ENCODE assay signal across 8 cellular contexts in the genomic region with DNA sequence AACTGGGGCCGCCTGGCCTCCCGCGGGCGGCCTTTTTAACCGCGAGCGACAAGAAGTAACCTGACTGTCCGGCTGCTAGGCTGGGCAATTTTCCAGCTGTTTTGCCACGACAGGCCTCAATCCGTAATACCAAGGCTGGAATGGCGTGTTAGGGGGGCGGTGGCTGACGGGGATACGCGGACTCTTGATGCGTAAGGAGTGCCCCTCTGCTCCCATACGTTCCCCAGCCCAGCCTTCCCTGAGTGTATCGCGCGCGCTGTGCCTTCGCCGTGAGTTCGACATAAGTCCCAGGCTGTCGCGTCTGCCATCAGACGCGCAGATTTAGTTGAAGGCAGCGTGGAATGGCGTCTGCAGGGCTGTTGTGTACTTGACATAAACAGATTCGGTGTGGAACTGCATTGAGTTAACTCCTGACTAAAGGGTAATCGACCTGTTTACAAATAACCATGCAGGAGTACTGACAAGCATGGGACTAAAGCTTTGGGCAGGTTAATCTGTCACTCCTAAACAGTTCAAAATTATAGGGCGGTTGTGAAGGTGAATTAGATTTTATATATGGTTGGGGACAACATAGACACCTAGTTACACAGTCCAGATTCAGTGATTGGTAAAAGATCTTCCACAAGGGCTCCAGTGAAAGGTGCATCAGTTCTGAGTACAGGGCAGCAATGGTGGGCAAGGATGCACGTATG. TPM values are rescaled to one million over a fixed set of nuclear protein-coding genes. Genes with fewer than 3 reads are reported as not detected.
DNase-seq lines count a peak whose midpoint lies in the region; ATAC-seq and TF ChIP-seq lines count a peak whose summit lies in the region.

No MANE protein-coding gene starts in this region.

- peaks cover 6 to 29% of the 10 kb centered on the region in 2 experiments; a peak in 3 of 4 replicates for H3K4me1 ChIP-seq in HCT116 (ENCODE audit: control insufficient read depth in 1 of 2, insufficient read depth in 2 of 2, low read length in 2 of 2)
- H3K4me1 ChIP-seq in mucosa of rectum (ENCODE audit: control insufficient read depth in 2 of 2, insufficient read depth in 2 of 2, low read length in 2 of 2) = peaks cover 6 to 21% of the 10 kb centered on the region in 2 donors

- H3K27me3 ChIP-seq in HCT116 (ENCODE audit: insufficient read depth, low read length) = no peaks in the 10 kb centered on the region
- no peaks in the 10 kb centered on the region for H3K27me3 ChIP-seq in mucosa of rectum (ENCODE audit: control insufficient read depth in 2 of 2, insufficient read depth in 2 of 2, low read length in 2 of 2)

- CTCF ChIA-PET in HCT116 (lab: Charles Lee) = interaction anchor here (1.3 to 3.0 kb wide), 3 partner anchors 13 to 135 kb away, joined by 10 to 26 read pairs (median 26); no protein-coding TSS in a partner anchor

- H3K9ac ChIP-seq in HCT116 (ENCODE audit: low read length) (peak overlapping the region; percentile 96), mucosa of rectum (ENCODE audit: low read depth in 1 of 2, low read length in 2 of 2) (peak overlapping the region; percentile 85 to 99)

- DNase-seq in DMS53 (lab: John Stamatoyannopoulos, UW) (peak; percentile 63), HCT116 (ENCODE audit: low read depth, low spot score) (no peak), NCI-H345 (lab: John Stamatoyannopoulos, UW) (peak; percentile 61), epithelial cell of proximal tubule (ENCODE audit: low read depth) (no peak), NCI-H1436 treated with DMSO at 0.1 percent for 48 hours (lab: John Stamatoyannopoulos, UW) (no peak)
- DNase-seq in activated CD8-positive, alpha-beta memory T cell treated with anti-CD3 and anti-CD28 coated beads for 48 hours (ENCODE audit: low read depth in 2 of 3, low spot score in 2 of 3) = peak in 2 of 3 experiments; percentile 46 to 52

- no peaks in the 10 kb centered on the region for H3K9me2 ChIP-seq in HCT116 (ENCODE audit: insufficient read depth)

- TF ChIP-seq CTCF in HCT116 (IDR thresholded peaks at IDR 0.05 in 2 of 3, conservative IDR thresholded peaks at IDR 0.05 in 1 of 3; ENCODE audit: borderline replicate concordance in 1 of 3, insufficient read depth in 1 of 3, low read depth in 2 of 3, low read length in 2 of 3) = no peak
- no peak for TF ChIP-seq CTCF in epithelial cell of proximal tubule (conservative IDR thresholded peaks at IDR 0.05; ENCODE audit: low read depth, low read length)

- BruUV-seq in HCT116 (replicated peaks; lab: Mats Ljungman, UMichigan) = no TSS peak

- H3K4me3 ChIP-seq in HCT116 (replicated peaks in 1 of 2; ENCODE audit: low read depth in 1 of 2, low read length in 2 of 2) (peak overlapping the region; percentile 74 to 88), epithelial cell of proximal tubule (ENCODE audit: low read depth, low read length) (peak overlapping the region; percentile 68), mucosa of rectum (ENCODE audit: low read length in 2 of 2) (peak overlapping the region; percentile 87 to 97)

- peak; percentile 27 for ATAC-seq in HCT116

- TF ChIP-seq POLR2A in HCT116 (IDR thresholded peaks at IDR 0.05; ENCODE audit: borderline replicate concordance, extremely low read depth, insufficient read depth, insufficient read length) = no peak

- H3K4me2 ChIP-seq in HCT116 (ENCODE audit: low read length) = peak overlapping the region; percentile 89

- H3K9me3 ChIP-seq in HCT116 (ENCODE audit: control insufficient read depth in 1 of 2, insufficient read depth in 1 of 2, low read depth in 1 of 2, low read length in 2 of 2) (no peaks in the 10 kb centered on the region), mucosa of rectum (ENCODE audit: control insufficient read depth in 2 of 2, low read length in 2 of 2) (no peaks in the 10 kb centered on the region)

- POLR2A ChIA-PET in HCT116 (lab: Charles Lee) = interaction anchor here (0.6 to 4.8 kb wide), 22 partner anchors 11 to 185 kb away, joined by 3 to 57 read pairs (median 6); a partner anchor contains a TSS

- no peaks in the 10 kb centered on the region for H4K20me1 ChIP-seq in HCT116 (ENCODE audit: insufficient read depth)

- H3K79me2 ChIP-seq in HCT116 (ENCODE audit: insufficient read depth, low read length) = peaks cover 12% of the 10 kb centered on the region; the same call in 1 of the 2 replicates

- intact Hi-C loops in HCT116 (cut with micrococcal nuclease) = loop anchor here (5.0 to 10.0 kb wide), 3 partner anchors 116 to 348 kb away; a partner anchor contains a TSS

- no peak for TF ChIP-seq RAD21 in HCT116 (IDR thresholded peaks at IDR 0.05; ENCODE audit: low read depth)

- peak overlapping the region; percentile 95 for H3K27ac ChIP-seq in HCT116 (ENCODE audit: low read depth, low read length)
- H3K27ac ChIP-seq in mucosa of rectum (ENCODE audit: low read depth in 2 of 2, low read length in 2 of 2) = peak overlapping the region; percentile 89 to 97
- H3K27ac ChIP-seq in temporal lobe (ENCODE audit: low read depth, low read length) = peak overlapping the region; percentile 97

- RAD21 ChIA-PET in HCT116 (lab: Charles Lee; ENCODE audit: low non-redundant PET in 1 of 2, low total read pairs in 2 of 2, uncharacterized antibody in 2 of 2, unreplicated experiment in 2 of 2) = no interaction called here

- no peak overlapping the region for H2AFZ ChIP-seq in HCT116 (ENCODE audit: low read depth, low read length, poor library complexity, severe bottlenecking)

- H3K36me3 ChIP-seq in HCT116 (ENCODE audit: control insufficient read depth in 1 of 2, insufficient read depth in 2 of 2, low read length in 2 of 2) = peaks cover 0 to 11% of the 10 kb centered on the region in 2 experiments; a peak in 1 of 4 replicates
- H3K36me3 ChIP-seq in mucosa of rectum (ENCODE audit: control insufficient read depth in 2 of 2, insufficient read depth in 2 of 2, low read length in 2 of 2) = no peaks in the 10 kb centered on the region

TF ChIP-seq in HCT116, 20 proteins besides CTCF, POLR2A, EP300 and RAD21:
- TF ChIP-seq FOSL1 (IDR thresholded peaks at IDR 0.05; ENCODE audit: low read depth) (peak; percentile 17), EGR1 (IDR thresholded peaks at IDR 0.05; ENCODE audit: low read depth) (0 out of 2 replicates have a peak, but pooled peaks have one; percentile 23), SP1 (IDR thresholded peaks at IDR 0.05; ENCODE audit: low read depth) (peak; percentile 40; the same call in 1 of the 2 replicates), EZH2 (IDR thresholded peaks at IDR 0.05) (no peak), JUND (IDR thresholded peaks at IDR 0.05) (peak; percentile 75), SIN3A (IDR thresholded peaks at IDR 0.05; ENCODE audit: low read depth) (peak; percentile 42), ZNF274 (IDR thresholded peaks at IDR 0.05; ENCODE audit: low read depth, low read length) (no peak), YY1 (IDR thresholded peaks at IDR 0.05; ENCODE audit: extremely low read depth, insufficient replicate concordance, low read depth, low read length) (peak; percentile 29)
- TF ChIP-seq, protein P1, sequence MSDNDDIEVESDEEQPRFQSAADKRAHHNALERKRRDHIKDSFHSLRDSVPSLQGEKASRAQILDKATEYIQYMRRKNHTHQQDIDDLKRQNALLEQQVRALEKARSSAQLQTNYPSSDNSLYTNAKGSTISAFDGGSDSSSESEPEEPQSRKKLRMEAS (IDR thresholded peaks at IDR 0.05) = peak; percentile 13; the same call in 1 of the 2 replicates

RNA-seq across cellular contexts. Expression of a gene that starts 16.6 kb away (rescaled TPM):
- total RNA-seq in HCT116 (2021; ENCODE audit: unreplicated experiment) (28.2 TPM), epithelial cell of proximal tubule (2.1 and 6.3 TPM in 2 replicates), temporal lobe (3.4 TPM)
- polyA plus RNA-seq in HCT116 (2012) = 10.8 and 11.2 TPM in 2 replicates

Comparison
In these comparisons a context has a peak if more than half of its experiments do, and no peak if none do; other contexts are left out.
1. DNase-seq: peak in DMS53 (single experiment), NCI-H345 (single experiment) and activated CD8-positive, alpha-beta memory T cell treated with anti-CD3 and anti-CD28 coated beads for 48 hours (2 of 3); none in HCT116 (single experiment), epithelial cell of proximal tubule (single experiment) and NCI-H1436 treated with DMSO at 0.1 percent for 48 hours (single experiment).
2. Peak in every context shown above with its lines, with median percentiles within 50 percentile points of each other: H3K27ac ChIP-seq and H3K4me3 ChIP-seq.